ENCODE assay signal across 1 cellular context in the genomic region with DNA sequence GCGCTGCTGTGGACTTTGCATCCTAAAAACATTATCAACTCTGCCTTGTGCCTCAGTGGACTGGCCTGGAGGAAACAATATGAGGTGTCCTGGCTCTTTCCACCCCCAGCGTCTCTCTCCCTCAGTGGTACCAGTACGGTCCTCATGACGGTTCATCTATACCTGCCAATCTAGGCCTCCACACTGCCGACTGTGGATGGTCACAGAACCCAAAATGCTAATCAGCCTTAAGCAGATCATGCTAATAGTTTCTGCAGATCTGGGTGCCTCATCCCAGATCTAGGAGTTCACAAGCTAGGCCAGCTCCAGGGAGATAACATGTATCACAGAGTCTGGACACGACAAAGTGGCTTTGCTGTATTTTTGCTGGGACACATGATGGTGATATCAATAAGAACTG.
TF ChIP-seq lines count a peak whose summit lies in the region.

No MANE protein-coding gene starts in this region.

TF ChIP-seq in K562, 482 proteins besides CTCF, POLR2A, EP300 and RAD21 (continued from another document):
- TF ChIP-seq, protein P1, sequence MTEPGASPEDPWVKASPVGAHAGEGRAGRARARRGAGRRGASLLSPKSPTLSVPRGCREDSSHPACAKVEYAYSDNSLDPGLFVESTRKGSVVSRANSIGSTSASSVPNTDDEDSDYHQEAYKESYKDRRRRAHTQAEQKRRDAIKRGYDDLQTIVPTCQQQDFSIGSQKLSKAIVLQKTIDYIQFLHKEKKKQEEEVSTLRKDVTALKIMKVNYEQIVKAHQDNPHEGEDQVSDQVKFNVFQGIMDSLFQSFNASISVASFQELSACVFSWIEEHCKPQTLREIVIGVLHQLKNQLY (CRISPR knock-in tag; conservative IDR thresholded peaks at IDR 0.05), result peak in 1 of 2 experiments; percentile 89; a peak in 2 of 4 replicates
- TF ChIP-seq SIN3A (IDR thresholded peaks at IDR 0.05; ENCODE audit: borderline replicate concordance in 2 of 2, control insufficient read depth in 1 of 2, low read depth in 2 of 2, low read length in 2 of 2) (no peak), STAT5A (IDR thresholded peaks at IDR 0.05; ENCODE audit: borderline replicate concordance, low read length) (0 out of 2 replicates have a peak, but pooled peaks have one; percentile 8), MYNN (IDR thresholded peaks at IDR 0.05) (no peak), MYNN (CRISPR knock-in tag; IDR thresholded peaks at IDR 0.05) (peak; percentile 44; the same call in 1 of the 2 replicates)
- TF ChIP-seq, protein P2, sequence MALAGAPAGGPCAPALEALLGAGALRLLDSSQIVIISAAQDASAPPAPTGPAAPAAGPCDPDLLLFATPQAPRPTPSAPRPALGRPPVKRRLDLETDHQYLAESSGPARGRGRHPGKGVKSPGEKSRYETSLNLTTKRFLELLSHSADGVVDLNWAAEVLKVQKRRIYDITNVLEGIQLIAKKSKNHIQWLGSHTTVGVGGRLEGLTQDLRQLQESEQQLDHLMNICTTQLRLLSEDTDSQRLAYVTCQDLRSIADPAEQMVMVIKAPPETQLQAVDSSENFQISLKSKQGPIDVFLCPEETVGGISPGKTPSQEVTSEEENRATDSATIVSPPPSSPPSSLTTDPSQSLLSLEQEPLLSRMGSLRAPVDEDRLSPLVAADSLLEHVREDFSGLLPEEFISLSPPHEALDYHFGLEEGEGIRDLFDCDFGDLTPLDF (CRISPR knock-in tag; IDR thresholded peaks at IDR 0.05), result peak; percentile 32; the same call in 1 of the 2 replicates
